Comparison of ENCODE assay signal across 11 cellular contexts in genomic region chr12:114667669-114668150, GRCh38. TPM values are rescaled to one million over a fixed set of nuclear protein-coding genes. Genes with fewer than 3 reads are reported as not detected.
DNase-seq lines count a peak whose midpoint lies in the region; ATAC-seq and TF ChIP-seq lines count a peak whose summit lies in the region.
"Had no signal": no experiment of that assay in that cellular context is flagged by ENCODE, and none has a peak within 500 bp of the region (broad histone marks: within the 10 kb centered on the region; RNA-seq: fewer than 3 reads in every experiment).

No MANE protein-coding gene starts in this region.

- H3K27ac ChIP-seq in SJSA1 (peak overlapping the region; percentile 18), gastrocnemius medialis (peak overlapping the region in 1 of 4 donors; percentile 64)

- intact Hi-C loops in Caco-2 (cut with micrococcal nuclease; ENCODE audit: unreplicated experiment) (loop anchor here (1.0 to 10.0 kb wide), 6 partner anchors 103 to 1105 kb away; no protein-coding TSS in a partner anchor), gastrocnemius medialis (cut with DNase I; ENCODE audit: low total_unique reads) (loop anchor here (1.0 to 2.0 kb wide), 4 partner anchors 17 to 1250 kb away; partner anchors contain the start of gene TBX3)

- peak overlapping the region; percentile 79 for H3K27ac Mint-ChIP-seq in Caco-2 (ENCODE audit: unreplicated experiment)

- in situ Hi-C loops in gastrocnemius medialis (cut with MboI; ENCODE audit: low sequenced_read_pairs in 4 of 4), result loop anchor here in 1 of 4 donors (10.0 kb wide), 1 partner anchor 1087 kb away; no protein-coding TSS in a partner anchor
- in situ Hi-C loops in G401 (cut with HindIII; ENCODE audit: low sequenced_read_pairs), result no loop called here

- H3K4me3 ChIP-seq in Caco-2 (ENCODE audit: low read depth, low read length) (peak overlapping the region; percentile 32), SJSA1 (peak overlapping the region; percentile 39), foreskin fibroblast (ENCODE audit: low read depth in 1 of 2, low read length in 2 of 2) (peak overlapping the region; percentile 62 to 92), gastrocnemius medialis (peak overlapping the region; percentile 52 to 73 (median 60))

- H3K36me3 ChIP-seq in Caco-2 (ENCODE audit: control insufficient read depth, insufficient read depth, low read length) (peaks cover 1% of the 10 kb centered on the region; the same call in 1 of the 2 replicates), SJSA1 (peaks cover 17% of the 10 kb centered on the region), gastrocnemius medialis (no peaks in the 10 kb centered on the region)

- no peak for TF ChIP-seq CTCF in Caco-2 (IDR thresholded peaks at IDR 0.05; ENCODE audit: insufficient read depth in 1 of 2, low read depth in 1 of 2, low read length in 1 of 2, severe bottlenecking in 1 of 2, unreplicated experiment in 1 of 2)
- TF ChIP-seq CTCF in foreskin fibroblast (IDR thresholded peaks at IDR 0.05; ENCODE audit: low read depth, low read length), result no peak
- no peak for TF ChIP-seq CTCF in gastrocnemius medialis (IDR thresholded peaks at IDR 0.05 in 4 of 5, conservative IDR thresholded peaks at IDR 0.05 in 1 of 5)

- peaks cover 4% of the 10 kb centered on the region for H3K4me1 Mint-ChIP-seq in Caco-2 (ENCODE audit: low read depth, unreplicated experiment)

- ATAC-seq in gastrocnemius medialis, result no peak
- no peak for ATAC-seq in HG02642 (IDR thresholded peaks at IDR 0.05; ENCODE audit: poor library complexity, unreplicated experiment)
- no peak for ATAC-seq in GM21529 (IDR thresholded peaks at IDR 0.05; ENCODE audit: unreplicated experiment)
- ATAC-seq: activated T-cell treated with anti-CD3 and anti-CD28 coated beads, Interleukin-2, amount 50 U/mL, for 4 hours; effector memory CD8-positive, alpha-beta T cell had no signal

- DNase-seq in Caco-2, result no peak
- no peak for DNase-seq in SJSA1 (ENCODE audit: low read depth in 1 of 2, low spot score in 2 of 2)
- DNase-seq in foreskin fibroblast, result no peak
- DNase-seq in gastrocnemius medialis, result no peak
- no peak for DNase-seq in G401 (ENCODE audit: low spot score)
- DNase-seq in HUDEP-2 (lab: John Stamatoyannopoulos, UW; ENCODE audit: unreplicated experiment in 76 of 76), result no peak
- DNase-seq: activated T-cell treated with anti-CD3 and anti-CD28 coated beads, Interleukin-2, amount 50 U/mL, for 4 hours; effector memory CD8-positive, alpha-beta T cell had no signal

- POLR2A ChIA-PET in Caco-2 (lab: Charles Lee), result no interaction called here

- H3K9me3 ChIP-seq in Caco-2 (no peaks in the 10 kb centered on the region), SJSA1 (replicated peaks) (no peaks in the 10 kb centered on the region), gastrocnemius medialis (no peaks in the 10 kb centered on the region)

- H3K27me3 ChIP-seq in Caco-2 (replicated peaks; ENCODE audit: control insufficient read depth, insufficient read depth, low read length) (no peaks in the 10 kb centered on the region), SJSA1 (replicated peaks) (no peaks in the 10 kb centered on the region), gastrocnemius medialis (peaks cover 19 to 45% (median 41%) of the 10 kb centered on the region in 3 donors)

- CTCF ChIA-PET in Caco-2 (lab: Charles Lee), result interaction anchor here (0.6 to 2.0 kb wide), 4 partner anchors 16 to 631 kb away, joined by 3 to 11 read pairs (median 4); partner anchors contain the start of gene TBX3

- no peaks in the 10 kb centered on the region for H3K27me3 Mint-ChIP-seq in Caco-2 (ENCODE audit: insufficient read depth, unreplicated experiment)

- H3K4me1 ChIP-seq in Caco-2 (peaks cover 16% of the 10 kb centered on the region), SJSA1 (replicated peaks) (peaks cover 39% of the 10 kb centered on the region), gastrocnemius medialis (peaks cover 0 to 4% of the 10 kb centered on the region in 2 donors)

- no peaks in the 10 kb centered on the region for H3K9me3 Mint-ChIP-seq in Caco-2 (ENCODE audit: unreplicated experiment)
- H3K9me3 Mint-ChIP-seq: activated T-cell treated with anti-CD3 and anti-CD28 coated beads, Interleukin-2, amount 50 U/mL, for 4 hours; effector memory CD8-positive, alpha-beta T cell had no signal

- peaks cover 26% of the 10 kb centered on the region for H3K36me3 Mint-ChIP-seq in Caco-2 (ENCODE audit: insufficient read depth, unreplicated experiment)

- TF ChIP-seq POLR2A in gastrocnemius medialis (IDR thresholded peaks at IDR 0.05), result no peak

- no TSS peak for BruUV-seq in Caco-2 (replicated peaks; lab: Mats Ljungman, UMichigan)

- peak overlapping the region; percentile 74 for H3K4me3 Mint-ChIP-seq in Caco-2 (ENCODE audit: unreplicated experiment)
- H3K4me3 Mint-ChIP-seq: activated T-cell treated with anti-CD3 and anti-CD28 coated beads, Interleukin-2, amount 50 U/mL, for 4 hours; effector memory CD8-positive, alpha-beta T cell had no signal

RNA-seq across cellular contexts. Expression of gene TBX3, which starts 16.3 kb away (rescaled TPM):
- total RNA-seq in Caco-2 (2022) (47.2 and 54.0 TPM in 2 replicates), gastrocnemius medialis (10 to 100 TPM in 3 of 4 donors, 1 to 10 TPM in 1; 7.5 to 16.7 (median 11.9) TPM)
- total RNA-seq in SJSA1 (2014; rRNA removed; shearing (Covaris generic)), result 28.8 and 37.4 TPM in 2 replicates
- total RNA-seq in G401 (2014; rRNA removed; shearing (Covaris generic)), result not detected in 2 replicates
- total RNA-seq: T-helper 1 cell treated with Interleukin-12 subunit alpha and Interleukin-12 subunit beta and Interleukin-4 antibody, amounts not matched to agents 30 ng/mL and 1 ng/mL, for 36 hours had no signal
